In genomic region chr14:68250950-68251765, GRCh38 we compare ENCODE assay signal across 9 cellular contexts.
DNase-seq lines count a peak whose midpoint lies in the region; TF ChIP-seq lines count a peak whose summit lies in the region.
"Had no signal": no experiment of that assay in that cellular context is flagged by ENCODE, and none has a peak within 500 bp of the region (broad histone marks: within the 10 kb centered on the region; RNA-seq: fewer than 3 reads in every experiment).

No MANE protein-coding gene starts in this region.

- H3K27me3 ChIP-seq in OCI-LY3 (ENCODE audit: low read depth, low read length), result no peaks in the 10 kb centered on the region
- no peaks in the 10 kb centered on the region for H3K27me3 ChIP-seq in fibroblast of lung (ENCODE audit: control insufficient read depth, insufficient read depth, low read length)
- no peaks in the 10 kb centered on the region for H3K27me3 ChIP-seq in spleen (replicated peaks in 1 of 7)

- H3K9me3 ChIP-seq in OCI-LY3 (ENCODE audit: insufficient read depth, low read length) (no peaks in the 10 kb centered on the region), fibroblast of lung (ENCODE audit: control insufficient read depth, insufficient read depth, low read depth, low read length) (no peaks in the 10 kb centered on the region), spleen (no peaks in the 10 kb centered on the region)

- H3K4me1 ChIP-seq in OCI-LY3 (ENCODE audit: low read length) (peaks cover 79% of the 10 kb centered on the region), fibroblast of lung (ENCODE audit: control insufficient read depth, extremely low read depth, insufficient read depth, low read length) (peaks cover 34% of the 10 kb centered on the region), spleen (peaks cover 41 to 90% (median 64%) of the 10 kb centered on the region in 6 donors)

- intact Hi-C loops in spleen (cut with DNase I; ENCODE audit: low total_unique reads), result no loop called here

- H3K36me3 ChIP-seq in OCI-LY3 (replicated peaks; ENCODE audit: low read depth, low read length), result no peaks in the 10 kb centered on the region
- no peaks in the 10 kb centered on the region for H3K36me3 ChIP-seq in fibroblast of lung (ENCODE audit: control insufficient read depth, insufficient read depth, low read length)
- H3K36me3 ChIP-seq in spleen, result no peaks in the 10 kb centered on the region

- H4K20me1 ChIP-seq in OCI-LY3 (ENCODE audit: insufficient read depth, low read length) (no peaks in the 10 kb centered on the region), fibroblast of lung (ENCODE audit: control insufficient read depth, extremely low read depth, insufficient read depth, low read length) (no peaks in the 10 kb centered on the region)

- 66 to 76% (median 74%) methylated on average over 4 of the region's 4 CpGs for WGBS in spleen, 5 donors

- TF ChIP-seq CTCF in GM13977 (IDR thresholded peaks at IDR 0.05; ENCODE audit: extremely low read depth, insufficient read depth, missing control alignments), result peak; percentile 36
- peak; percentile 64 for TF ChIP-seq CTCF in OCI-LY3 (IDR thresholded peaks at IDR 0.05; ENCODE audit: low read depth, low read length)
- no peak for TF ChIP-seq CTCF in fibroblast of lung (conservative IDR thresholded peaks at IDR 0.05 in 1 of 2, IDR thresholded peaks at IDR 0.05 in 1 of 2; ENCODE audit: low read depth in 1 of 2, low read length in 2 of 2)
- TF ChIP-seq CTCF in spleen (IDR thresholded peaks at IDR 0.05 in 8 of 11, conservative IDR thresholded peaks at IDR 0.05 in 3 of 11), result peak in 5 of 11 experiments; percentile 17 to 36 (median 20)

- H3K79me2 ChIP-seq in OCI-LY3 (ENCODE audit: low read length), result no peaks in the 10 kb centered on the region
- no peaks in the 10 kb centered on the region for H3K79me2 ChIP-seq in fibroblast of lung (ENCODE audit: control insufficient read depth, insufficient read depth, low read length)

- H2AFZ ChIP-seq in OCI-LY3 (ENCODE audit: low read depth, low read length) (peak overlapping the region; percentile 2; the same call in 1 of the 2 replicates), fibroblast of lung (ENCODE audit: low read length) (no peak overlapping the region)

- in situ Hi-C loops in GM13977 (cut with MboI; ENCODE audit: low pct_unique_long_range_greater_than_20kb, low sequenced_read_pairs, unreplicated experiment), result loop anchor here (5.0 to 10.0 kb wide), 2 partner anchors 154 to 551 kb away; no protein-coding TSS in a partner anchor

- no peak overlapping the region for H3K9ac ChIP-seq in OCI-LY3 (ENCODE audit: low read length)
- no peak overlapping the region for H3K9ac ChIP-seq in fibroblast of lung (ENCODE audit: insufficient read depth, low read length)

- DNase-seq in GM13977 (ENCODE audit: low spot score) (no peak), fibroblast of lung (ENCODE audit: low read depth in 2 of 2) (no peak), spleen (no peak), NCI-H1694 treated with DMSO at 0.1 percent for 48 hours (lab: John Stamatoyannopoulos, UW) (no peak), NCI-H1694 (lab: John Stamatoyannopoulos, UW) (no peak)
- DNase-seq in stimulated activated CD4-positive, alpha-beta T cell treated with anti-CD3 and anti-CD28 coated beads, Interleukin-2, amount 100 ng/mL, for 48 hours, result no peak
- DNase-seq: activated T-cell treated with anti-CD3 and anti-CD28 coated beads, Interleukin-2, amount 50 U/mL, for 48 hours; NCI-H187 had no signal

- peak overlapping the region; percentile 28 for H3K4me2 ChIP-seq in OCI-LY3 (ENCODE audit: low read length)
- H3K4me2 ChIP-seq in fibroblast of lung (ENCODE audit: extremely low read depth, insufficient read depth, low read length), result peak overlapping the region; percentile 2

- H3K4me3 ChIP-seq in OCI-LY3 (ENCODE audit: low read length) (no peak overlapping the region), fibroblast of lung (replicated peaks in 1 of 4; ENCODE audit: control extremely low read depth in 1 of 4, insufficient read depth in 1 of 4, low read depth in 3 of 4, low read length in 4 of 4) (no peak overlapping the region), spleen (no peak overlapping the region)

- no peak for TF ChIP-seq POLR2A in spleen (IDR thresholded peaks at IDR 0.05)

- H3K27ac ChIP-seq in OCI-LY3 (ENCODE audit: low read length), result no peak overlapping the region
- peak overlapping the region; percentile 43 for H3K27ac ChIP-seq in fibroblast of lung (ENCODE audit: insufficient read depth, low read length)
- peak overlapping the region; percentile 36 to 83 (median 57) for H3K27ac ChIP-seq in spleen

Comparison
In these comparisons a context has a peak if more than half of its experiments do, and no peak if none do; other contexts are left out.
1. CTCF ChIP-seq: peak in GM13977 (single experiment) and OCI-LY3 (single experiment); none in fibroblast of lung (0 of 2).